ENCODE assay signal across 8 cellular contexts in genomic region chr1:80217377-80217986, GRCh38.
A peak's percentile ranks its signal among the peaks of the same experiment; 100 is the strongest.
DNase-seq lines count a peak whose midpoint lies in the region; ATAC-seq and TF ChIP-seq lines count a peak whose summit lies in the region.

No MANE protein-coding gene starts in this region.

- DNase-seq in NCI-H1436 (lab: John Stamatoyannopoulos, UW) = peak; percentile 1
- DNase-seq in NCI-H1436 treated with DMSO at 0.1 percent for 48 hours (lab: John Stamatoyannopoulos, UW) = no peak
- peak; percentile 41 to 73 for DNase-seq in NCI-H526 (lab: John Stamatoyannopoulos, UW)
- peak; percentile 13 for DNase-seq in endothelial cell (ENCODE audit: low spot score)
- peak; percentile 24 for DNase-seq in non-pigmented ciliary epithelial cell (ENCODE audit: low read depth)
- DNase-seq in stimulated activated effector memory CD8-positive, alpha-beta T cell treated with anti-CD3 and anti-CD28 coated beads, Interleukin-12 subunit alpha, Interleukin-12 subunit beta, amount 100 ng/mL, for 72 hours (ENCODE audit: low spot score in 2 of 2) = no peak
- DNase-seq in NCI-H2227 (lab: John Stamatoyannopoulos, UW; ENCODE audit: unreplicated experiment) = no peak

- H3K27ac Mint-ChIP-seq in endothelial cell (ENCODE audit: unreplicated experiment) = no peak overlapping the region
- H3K27ac Mint-ChIP-seq in stimulated activated effector memory CD8-positive, alpha-beta T cell treated with anti-CD3 and anti-CD28 coated beads, Interleukin-12 subunit alpha, Interleukin-12 subunit beta, amount 100 ng/mL, for 72 hours = no peak overlapping the region

- H3K4me3 Mint-ChIP-seq in endothelial cell (ENCODE audit: unreplicated experiment) = no peak overlapping the region
- no peak overlapping the region for H3K4me3 Mint-ChIP-seq in stimulated activated effector memory CD8-positive, alpha-beta T cell treated with anti-CD3 and anti-CD28 coated beads, Interleukin-12 subunit alpha, Interleukin-12 subunit beta, amount 100 ng/mL, for 72 hours

- ATAC-seq in stimulated activated effector memory CD8-positive, alpha-beta T cell treated with anti-CD3 and anti-CD28 coated beads, Interleukin-12 subunit alpha, Interleukin-12 subunit beta, amount 100 ng/mL, for 72 hours = no peak
- no peak for ATAC-seq in HG02642 (IDR thresholded peaks at IDR 0.05; ENCODE audit: poor library complexity, unreplicated experiment)

- no peaks in the 10 kb centered on the region for H3K27me3 Mint-ChIP-seq in endothelial cell (ENCODE audit: unreplicated experiment)

- no peaks in the 10 kb centered on the region for H3K36me3 Mint-ChIP-seq in endothelial cell (ENCODE audit: low read depth, unreplicated experiment)
- no peaks in the 10 kb centered on the region for H3K36me3 Mint-ChIP-seq in stimulated activated effector memory CD8-positive, alpha-beta T cell treated with anti-CD3 and anti-CD28 coated beads, Interleukin-12 subunit alpha, Interleukin-12 subunit beta, amount 100 ng/mL, for 72 hours

- no peaks in the 10 kb centered on the region for H3K9me3 Mint-ChIP-seq in endothelial cell (ENCODE audit: unreplicated experiment)
- peaks cover 17% of the 10 kb centered on the region for H3K9me3 Mint-ChIP-seq in stimulated activated effector memory CD8-positive, alpha-beta T cell treated with anti-CD3 and anti-CD28 coated beads, Interleukin-12 subunit alpha, Interleukin-12 subunit beta, amount 100 ng/mL, for 72 hours

- no peaks in the 10 kb centered on the region for H3K4me1 Mint-ChIP-seq in endothelial cell (ENCODE audit: unreplicated experiment)
- H3K4me1 Mint-ChIP-seq in stimulated activated effector memory CD8-positive, alpha-beta T cell treated with anti-CD3 and anti-CD28 coated beads, Interleukin-12 subunit alpha, Interleukin-12 subunit beta, amount 100 ng/mL, for 72 hours = no peaks in the 10 kb centered on the region

- no peak for TF ChIP-seq CTCF in endothelial cell (IDR thresholded peaks at IDR 0.05; ENCODE audit: unreplicated experiment)

Comparison
In these comparisons a context has a peak if more than half of its experiments do, and no peak if none do; other contexts are left out.
1. DNase-seq: peak in NCI-H1436 (single experiment), NCI-H526 (2 of 2), endothelial cell (single experiment) and non-pigmented ciliary epithelial cell (single experiment); none in NCI-H1436 treated with DMSO at 0.1 percent for 48 hours (single experiment), stimulated activated effector memory CD8-positive, alpha-beta T cell treated with anti-CD3 and anti-CD28 coated beads, Interleukin-12 subunit alpha, Interleukin-12 subunit beta, amount 100 ng/mL, for 72 hours (0 of 2) and NCI-H2227 (single experiment).